ENCODE assay signal across 8 cellular contexts in genomic region chr3:36944641-36945270, GRCh38. TPM values are rescaled to one million over a fixed set of nuclear protein-coding genes. Genes with fewer than 3 reads are reported as not detected.
DNase-seq lines count a peak whose midpoint lies in the region; ATAC-seq and TF ChIP-seq lines count a peak whose summit lies in the region.

Gene TRANK1, minus strand, starts transcription at chr3:36945054. Its CDS starts 245 bp downstream, at chr3:36944809.

- H3K27me3 Mint-ChIP-seq in CD14-positive monocyte (ENCODE audit: low read depth in 3 of 3) (peaks cover 4 to 6% (median 4%) of the 10 kb centered on the region in 3 donors), chondrocyte (ENCODE audit: low read depth) (no peaks in the 10 kb centered on the region)

- H3K36me3 Mint-ChIP-seq in CD14-positive monocyte (peaks cover 7 to 12% of the 10 kb centered on the region in 2 donors), chondrocyte (ENCODE audit: low read depth) (peaks cover 10% of the 10 kb centered on the region)

- H3K9me3 ChIP-seq in HUES6 (ENCODE audit: control insufficient read depth, insufficient read depth, low read depth, low read length): peaks cover 13% of the 10 kb centered on the region; the same call in 1 of the 2 replicates

- H3K4me3 ChIP-seq in HUES6 (ENCODE audit: low read depth, low read length): peak within 1 kb of the TSS; percentile 67

- H3K4me3 Mint-ChIP-seq in CD14-positive monocyte: peak within 1 kb of the TSS; percentile 91 to 98
- H3K4me3 Mint-ChIP-seq in chondrocyte (ENCODE audit: unreplicated experiment): peak within 1 kb of the TSS; percentile 84

- H3K9me3 Mint-ChIP-seq in CD14-positive monocyte: peaks cover 9 to 26% (median 17%) of the 10 kb centered on the region in 7 donors
- H3K9me3 Mint-ChIP-seq in chondrocyte (ENCODE audit: low read depth): peaks cover 22% of the 10 kb centered on the region

- DNase-seq in CD14-positive monocyte (ENCODE audit: low spot score) (peak; percentile 78), chondrocyte (ENCODE audit: low spot score) (no peak), left kidney (ENCODE audit: low read depth, low spot score) (peak; percentile 88), cortex of kidney (lab: John Stamatoyannopoulos, UW) (no peak)
- DNase-seq in stimulated activated CD4-positive, alpha-beta T cell treated with anti-CD3 and anti-CD28 coated beads, Interleukin-2, amount 100 ng/mL, for 4 hours (ENCODE audit: low read depth): peak; percentile 80

- intact Hi-C loops in CD14-positive monocyte (cut with micrococcal nuclease): loop anchor here in 1 of 2 donors (5.0 kb wide), 1 partner anchor 37 kb away; no protein-coding TSS in a partner anchor

- TF ChIP-seq CTCF in CD14-positive monocyte (IDR thresholded peaks at IDR 0.05) (no peak), chondrocyte (IDR thresholded peaks at IDR 0.05) (no peak)

- H3K9ac ChIP-seq in HUES6 (ENCODE audit: low read length): peak within 1 kb of the TSS; percentile 13

- no peak within 1 kb of the TSS for H3K27ac ChIP-seq in HUES6 (ENCODE audit: low read depth, low read length)

- peaks cover 37% of the 10 kb centered on the region for H3K27me3 ChIP-seq in HUES6 (ENCODE audit: control insufficient read depth, insufficient read depth, low read length)

- H3K36me3 ChIP-seq in HUES6 (ENCODE audit: control insufficient read depth, insufficient read depth, low read length): no peaks in the 10 kb centered on the region

- peaks cover 5% of the 10 kb centered on the region; the same call in 1 of the 2 replicates for H3K4me1 ChIP-seq in HUES6 (ENCODE audit: control insufficient read depth, insufficient read depth, low read length)

- H3K27ac Mint-ChIP-seq in CD14-positive monocyte: peak within 1 kb of the TSS in 6 of 7 donors; percentile 72 to 83 (median 78)
- peak within 1 kb of the TSS; percentile 87 for H3K27ac Mint-ChIP-seq in chondrocyte (ENCODE audit: unreplicated experiment)

- peak; percentile 68 for ATAC-seq in GM19467 (IDR thresholded peaks at IDR 0.05; ENCODE audit: unreplicated experiment)
- ATAC-seq in activated CD4-positive, CD25-positive, alpha-beta regulatory T cell treated with anti-CD3 and anti-CD28 coated beads, Interleukin-2, amount 50 U/mL, for 24 hours: peak; percentile 87

- H3K4me1 Mint-ChIP-seq in CD14-positive monocyte: peaks cover 19% of the 10 kb centered on the region
- peaks cover 13% of the 10 kb centered on the region for H3K4me1 Mint-ChIP-seq in chondrocyte (ENCODE audit: low read depth)

RNA-seq across cellular contexts. Expression of gene TRANK1, which starts in this region (rescaled TPM):
- 1 to 10 TPM; 2.8 to 5.8 TPM for polyA plus RNA-seq in CD14-positive monocyte
- total RNA-seq in chondrocyte: 16.3 to 21.6 TPM (median 18.5 TPM) in 3 replicates

Comparison
In these comparisons a context has a peak if more than half of its experiments do, and no peak if none do; other contexts are left out.
1. DNase-seq: peak in CD14-positive monocyte (single experiment), left kidney (single experiment) and stimulated activated CD4-positive, alpha-beta T cell treated with anti-CD3 and anti-CD28 coated beads, Interleukin-2, amount 100 ng/mL, for 4 hours (single experiment); none in chondrocyte (single experiment) and cortex of kidney (single experiment).